In genomic region chr1:239112536-239112935, GRCh38 we compare ENCODE assay signal across 20 cellular contexts.
DNase-seq lines count a peak whose midpoint lies in the region; ATAC-seq and TF ChIP-seq lines count a peak whose summit lies in the region.
"Had no signal": no experiment of that assay in that cellular context is flagged by ENCODE, and none has a peak within 500 bp of the region (broad histone marks: within the 10 kb centered on the region; RNA-seq: fewer than 3 reads in every experiment).

No MANE protein-coding gene starts in this region.

- no peaks in the 10 kb centered on the region for H3K9me3 ChIP-seq in tibial artery
- H3K9me3 ChIP-seq: Caco-2 had no signal

- TF ChIP-seq CTCF in tibial artery (IDR thresholded peaks at IDR 0.05), result no peak

- intact Hi-C loops in left colon (cut with DNase I, micrococcal nuclease), result no loop called here
- intact Hi-C loops in activated CD4-positive, alpha-beta T cell treated with anti-CD3 and anti-CD28 coated beads for 36 hours (cut with DNase I, micrococcal nuclease), result no loop called here
- intact Hi-C loops in tibial artery (cut with DNase I; ENCODE audit: low total_unique reads), result no loop called here

- POLR2A ChIA-PET in activated CD4-positive, alpha-beta T cell treated with anti-CD3 and anti-CD28 coated beads for 36 hours (lab: Charles Lee), result no interaction called here

- H3K36me3 ChIP-seq in tibial artery, result no peaks in the 10 kb centered on the region

- no peaks in the 10 kb centered on the region for H3K27me3 ChIP-seq in tibial artery

- H3K36me3 Mint-ChIP-seq in activated CD4-positive, alpha-beta T cell treated with anti-CD3 and anti-CD28 coated beads for 36 hours (ENCODE audit: low read depth), result no peaks in the 10 kb centered on the region
- H3K36me3 Mint-ChIP-seq: CD14-positive monocyte had no signal

- H3K27ac Mint-ChIP-seq in activated CD4-positive, alpha-beta T cell treated with anti-CD3 and anti-CD28 coated beads for 36 hours, result no peak overlapping the region
- H3K27ac Mint-ChIP-seq: CD14-positive monocyte; T-helper 1 cell treated with Interleukin-12 subunit alpha and Interleukin-12 subunit beta and Interleukin-4 antibody, amounts not matched to agents 30 μg/mL and 1 μg/mL, for 36 hours had no signal

- DNase-seq in DMS153 (lab: John Stamatoyannopoulos, UW), result peak; percentile 62
- DNase-seq in NCI-H1092 treated with DMSO at 0.1 percent for 48 hours (lab: John Stamatoyannopoulos, UW), result peak; percentile 81
- peak; percentile 69 for DNase-seq in NCI-H748 (lab: John Stamatoyannopoulos, UW; ENCODE audit: unreplicated experiment)
- no peak for DNase-seq in left colon
- DNase-seq in activated CD4-positive, alpha-beta T cell treated with anti-CD3 and anti-CD28 coated beads for 36 hours, result no peak
- DNase-seq in NCI-H345 treated with DMSO at 0.1 percent for 48 hours (lab: John Stamatoyannopoulos, UW; ENCODE audit: unreplicated experiment), result no peak
- no peak for DNase-seq in tibial artery
- DNase-seq: DMS79 treated with DMSO at 0.1 percent for 48 hours, HCEC 1CT, NCI-H1048, NCI-H2029 treated with DMSO at 0.1 percent for 48 hours, NCI-H524, PC-3 had no signal

- H3K4me1 Mint-ChIP-seq in activated CD4-positive, alpha-beta T cell treated with anti-CD3 and anti-CD28 coated beads for 36 hours, result no peaks in the 10 kb centered on the region

- no peak overlapping the region for H3K4me3 ChIP-seq in tibial artery

- H3K27ac ChIP-seq in tibial artery, result no peak overlapping the region
- H3K27ac ChIP-seq: KMS-11, RWPE1 had no signal

- no peak overlapping the region for H3K4me3 Mint-ChIP-seq in activated CD4-positive, alpha-beta T cell treated with anti-CD3 and anti-CD28 coated beads for 36 hours
- H3K4me3 Mint-ChIP-seq: CD14-positive monocyte; T-helper 1 cell treated with Interleukin-12 subunit alpha and Interleukin-12 subunit beta and Interleukin-4 antibody, amounts not matched to agents 30 μg/mL and 1 μg/mL, for 36 hours had no signal

- H3K27me3 Mint-ChIP-seq in activated CD4-positive, alpha-beta T cell treated with anti-CD3 and anti-CD28 coated beads for 36 hours, result no peaks in the 10 kb centered on the region

- no peaks in the 10 kb centered on the region for H3K4me1 ChIP-seq in tibial artery
- H3K4me1 ChIP-seq: Caco-2 had no signal

- no peaks in the 10 kb centered on the region for H3K9me3 Mint-ChIP-seq in activated CD4-positive, alpha-beta T cell treated with anti-CD3 and anti-CD28 coated beads for 36 hours (ENCODE audit: low read depth)
- H3K9me3 Mint-ChIP-seq: T-helper 1 cell treated with Interleukin-12 subunit alpha and Interleukin-12 subunit beta and Interleukin-4 antibody, amounts not matched to agents 30 μg/mL and 1 μg/mL, for 36 hours had no signal

- CTCF ChIA-PET in activated CD4-positive, alpha-beta T cell treated with anti-CD3 and anti-CD28 coated beads for 36 hours (lab: Charles Lee), result no interaction called here

- ATAC-seq in left colon (peak; percentile 40), HG02938 (IDR thresholded peaks at IDR 0.05; ENCODE audit: unreplicated experiment) (no peak)
- ATAC-seq in activated CD4-positive, alpha-beta T cell treated with anti-CD3 and anti-CD28 coated beads for 36 hours, result no peak
- ATAC-seq: HepG2 had no signal

Comparison
In these comparisons a context has a peak if more than half of its experiments do, and no peak if none do; other contexts are left out.
1. DNase-seq: peak in DMS153 (single experiment), NCI-H1092 treated with DMSO at 0.1 percent for 48 hours (single experiment) and NCI-H748 (single experiment); none in left colon (0 of 2), activated CD4-positive, alpha-beta T cell treated with anti-CD3 and anti-CD28 coated beads for 36 hours (single experiment), NCI-H345 treated with DMSO at 0.1 percent for 48 hours (single experiment) and tibial artery (0 of 2).